9 cellular contexts compared by ENCODE assay signal in genomic region chr7:102425639-102426267, GRCh38. TPM values are rescaled to one million over a fixed set of nuclear protein-coding genes. Genes with fewer than 3 reads are reported as not detected.
A peak's percentile ranks its signal among the peaks of the same experiment; 100 is the strongest.
DNase-seq lines count a peak whose midpoint lies in the region; ATAC-seq and TF ChIP-seq lines count a peak whose summit lies in the region.
"Had no signal": no experiment of that assay in that cellular context is flagged by ENCODE, and none has a peak within 500 bp of the region (broad histone marks: within the 10 kb centered on the region; RNA-seq: fewer than 3 reads in every experiment).

No MANE protein-coding gene starts in this region.

- H3K4me3 ChIP-seq in esophagus squamous epithelium = peak overlapping the region in 1 of 4 donors; percentile 38

- H3K4me3 Mint-ChIP-seq in activated CD8-positive, alpha-beta T cell treated with anti-CD3 and anti-CD28 coated beads for 36 hours = peak overlapping the region; percentile 75

- TF ChIP-seq POLR2A in esophagus squamous epithelium (IDR thresholded peaks at IDR 0.05) = peak in 2 of 4 donors; percentile 19 to 65

- H3K27me3 ChIP-seq in esophagus squamous epithelium = no peaks in the 10 kb centered on the region

- CTCF ChIA-PET in activated CD8-positive, alpha-beta T cell treated with anti-CD3 and anti-CD28 coated beads for 36 hours (lab: Charles Lee) = interaction anchor here (1.2 to 7.1 kb wide), 5 partner anchors 9 to 42 kb away, joined by 3 to 38 read pairs (median 15); partner anchors contain the start of gene PRKRIP1

- POLR2A ChIA-PET in activated CD8-positive, alpha-beta T cell treated with anti-CD3 and anti-CD28 coated beads for 36 hours (lab: Charles Lee) = interaction anchor here (0.6 to 12.1 kb wide), 9 partner anchors 8 to 1015 kb away, joined by 3 to 147 read pairs (median 4); partner anchors contain the start of gene PRKRIP1

- peaks cover 65% of the 10 kb centered on the region for H3K4me1 Mint-ChIP-seq in activated CD8-positive, alpha-beta T cell treated with anti-CD3 and anti-CD28 coated beads for 36 hours (ENCODE audit: low read depth)

- H3K9me3 Mint-ChIP-seq in activated CD8-positive, alpha-beta T cell treated with anti-CD3 and anti-CD28 coated beads for 36 hours = no peaks in the 10 kb centered on the region

- ATAC-seq in GM19397 (IDR thresholded peaks at IDR 0.05; ENCODE audit: unreplicated experiment) = peak; percentile 59
- ATAC-seq in HG03520 (IDR thresholded peaks at IDR 0.05; ENCODE audit: unreplicated experiment) = peak; percentile 59
- ATAC-seq in activated CD8-positive, alpha-beta T cell treated with anti-CD3 and anti-CD28 coated beads for 36 hours = peak; percentile 80

- H3K27ac Mint-ChIP-seq in activated CD8-positive, alpha-beta T cell treated with anti-CD3 and anti-CD28 coated beads for 36 hours = peak overlapping the region; percentile 98

- H3K36me3 ChIP-seq in esophagus squamous epithelium = peaks cover 0 to 73% (median 10%) of the 10 kb centered on the region in 3 donors

- peak overlapping the region; percentile 72 to 82 (median 75) for H3K27ac ChIP-seq in esophagus squamous epithelium
- H3K27ac ChIP-seq: epithelial cell of prostate had no signal

- intact Hi-C loops in activated CD8-positive, alpha-beta T cell treated with anti-CD3 and anti-CD28 coated beads for 36 hours (cut with micrococcal nuclease) = no loop called here
- intact Hi-C loops in esophagus squamous epithelium (cut with DNase I) = no loop called here

- peaks cover 37% of the 10 kb centered on the region for H3K36me3 Mint-ChIP-seq in activated CD8-positive, alpha-beta T cell treated with anti-CD3 and anti-CD28 coated beads for 36 hours (ENCODE audit: low read depth)

- no peaks in the 10 kb centered on the region for H3K27me3 Mint-ChIP-seq in activated CD8-positive, alpha-beta T cell treated with anti-CD3 and anti-CD28 coated beads for 36 hours

- DNase-seq in Ammon's horn (ENCODE audit: low spot score) (peak; percentile 67), esophagus squamous epithelium (lab: John Stamatoyannopoulos, UW) (peak; percentile 67), T1000 (lab: John Stamatoyannopoulos, UW) (no peak), SHP77 treated with DMSO at 0.1 percent for 48 hours (lab: John Stamatoyannopoulos, UW) (no peak)
- peak; percentile 93 for DNase-seq in activated CD8-positive, alpha-beta T cell treated with anti-CD3 and anti-CD28 coated beads for 36 hours
- peak; percentile 66 to 76 (median 68) for DNase-seq in stimulated activated CD4-positive, alpha-beta T cell treated with anti-CD3 and anti-CD28 coated beads, Interleukin-12 subunit alpha, Interleukin-12 subunit beta, amount 100 ng/mL, for 48 hours (ENCODE audit: low read depth in 2 of 3, low spot score in 1 of 3)

- H3K9me3 ChIP-seq in esophagus squamous epithelium = no peaks in the 10 kb centered on the region

- 55% methylated on average over 10 to 17 of the region's 25 CpGs for WGBS in esophagus squamous epithelium, 2 donors

- no peak for TF ChIP-seq CTCF in activated CD8-positive, alpha-beta T cell treated with anti-CD3 and anti-CD28 coated beads for 36 hours (IDR thresholded peaks at IDR 0.05)
- no peak for TF ChIP-seq CTCF in esophagus squamous epithelium (IDR thresholded peaks at IDR 0.05)

- H3K4me1 ChIP-seq in esophagus squamous epithelium = peaks cover 0 to 33% (median 5%) of the 10 kb centered on the region in 3 donors

RNA-seq across cellular contexts. Expression of gene ORAI2, which starts 7.6 kb away (rescaled TPM):
- total RNA-seq in activated CD8-positive, alpha-beta T cell treated with anti-CD3 and anti-CD28 coated beads for 36 hours = 10 to 100 TPM; 29.4 to 35.8 TPM
- total RNA-seq in esophagus squamous epithelium = 1 to 10 TPM in 3 of 4 donors, under 1 TPM in 1; 0.30 to 9.1 (median 5.1) TPM

RNA-seq across cellular contexts. Expression of gene PRKRIP1, which starts 29.6 kb away (rescaled TPM):
- total RNA-seq in activated CD8-positive, alpha-beta T cell treated with anti-CD3 and anti-CD28 coated beads for 36 hours = 10 to 100 TPM; 29.8 to 33.6 TPM
- 10 to 100 TPM; 12.5 to 24.6 (median 16.5) TPM for total RNA-seq in esophagus squamous epithelium

RNA-seq across cellular contexts. Expression of gene ALKBH4, which starts 38.9 kb away (rescaled TPM):
- 1 to 10 TPM; 6.0 to 6.9 TPM for total RNA-seq in activated CD8-positive, alpha-beta T cell treated with anti-CD3 and anti-CD28 coated beads for 36 hours
- total RNA-seq in esophagus squamous epithelium = 10 to 100 TPM in 3 of 4 donors, 1 to 10 TPM in 1; 7.3 to 31.7 (median 13.3) TPM

RNA-seq across cellular contexts. Expression of gene LRWD1, which starts 39.0 kb away (rescaled TPM):
- 10 to 100 TPM; 12.3 to 12.7 TPM for total RNA-seq in activated CD8-positive, alpha-beta T cell treated with anti-CD3 and anti-CD28 coated beads for 36 hours
- total RNA-seq in esophagus squamous epithelium = 10 to 100 TPM in 2 of 4 donors, 1 to 10 TPM in 2; 5.8 to 16.9 (median 11.2) TPM

RNA-seq across cellular contexts. Expression of gene POLR2J, which starts 53.0 kb away (rescaled TPM):
- total RNA-seq in activated CD8-positive, alpha-beta T cell treated with anti-CD3 and anti-CD28 coated beads for 36 hours = 10 to 100 TPM; 49.1 to 54.7 TPM
- total RNA-seq in esophagus squamous epithelium = 10 to 100 TPM; 16.8 to 36.0 (median 22.5) TPM

Comparison
In these comparisons a context has a peak if more than half of its experiments do, and no peak if none do; other contexts are left out.
1. DNase-seq: peak in Ammon's horn (single experiment), activated CD8-positive, alpha-beta T cell treated with anti-CD3 and anti-CD28 coated beads for 36 hours (single experiment), esophagus squamous epithelium (single experiment) and stimulated activated CD4-positive, alpha-beta T cell treated with anti-CD3 and anti-CD28 coated beads, Interleukin-12 subunit alpha, Interleukin-12 subunit beta, amount 100 ng/mL, for 48 hours (3 of 3); none in T1000 (single experiment) and SHP77 treated with DMSO at 0.1 percent for 48 hours (single experiment).
2. Peak in every context shown above with its lines, with median percentiles within 50 percentile points of each other: ATAC-seq.